In genomic region chr6:42898891-42899361, GRCh38 we compare ENCODE assay signal across 8 cellular contexts. TPM values are rescaled to one million over a fixed set of nuclear protein-coding genes. Genes with fewer than 3 reads are reported as not detected.
DNase-seq lines count a peak whose midpoint lies in the region; ATAC-seq and TF ChIP-seq lines count a peak whose summit lies in the region.

No MANE protein-coding gene starts in this region.

- no peaks in the 10 kb centered on the region for H3K9me2 ChIP-seq in neural cell (ENCODE audit: insufficient read depth, low read length)

- peak; percentile 75 for TF ChIP-seq RAD21 in neural cell (conservative IDR thresholded peaks at IDR 0.05)

- no peaks in the 10 kb centered on the region for H3K27me3 ChIP-seq in BLaER1 treated with 17β-estradiol and CSF1 and Interleukin-3, amounts not matched to agents 10 nM and 100 nM
- H3K27me3 ChIP-seq in neural cell (ENCODE audit: insufficient read depth, low read depth, low read length), result no peaks in the 10 kb centered on the region

- H3K36me3 ChIP-seq in BLaER1 treated with 17β-estradiol and CSF1 and Interleukin-3, amounts not matched to agents 10 nM and 100 nM, result no peaks in the 10 kb centered on the region
- H3K36me3 ChIP-seq in neural cell (ENCODE audit: insufficient read depth, low read length), result no peaks in the 10 kb centered on the region

- H2AFZ ChIP-seq in neural cell (ENCODE audit: low read depth, low read length), result no peak overlapping the region

- H3K9ac ChIP-seq in BLaER1 treated with 17β-estradiol and CSF1 and Interleukin-3, amounts not matched to agents 10 nM and 100 nM, result peak overlapping the region in 7 of 11 experiments; percentile 27 to 69 (median 45); a peak in 9 of 22 replicates
- peak overlapping the region; percentile 31 for H3K9ac ChIP-seq in neural cell (ENCODE audit: low read length)

- H3F3A ChIP-seq in neural cell (ENCODE audit: insufficient read depth, low read length, poor library complexity, severe bottlenecking), result no peaks in the 10 kb centered on the region

- TF ChIP-seq EP300 in neural cell (conservative IDR thresholded peaks at IDR 0.05; ENCODE audit: poor library complexity, severe bottlenecking), result no peak

- H3K27ac ChIP-seq in BLaER1 treated with 17β-estradiol and CSF1 and Interleukin-3, amounts not matched to agents 10 nM and 100 nM, result no peak overlapping the region
- no peak overlapping the region for H3K27ac ChIP-seq in neural cell (ENCODE audit: low read length)
- no peak overlapping the region for H3K27ac ChIP-seq in substantia nigra (ENCODE audit: low read depth, low read length, poor library complexity, severe bottlenecking)

- ATAC-seq in HG03045 (IDR thresholded peaks at IDR 0.05; ENCODE audit: unreplicated experiment), result no peak

- H4K20me1 ChIP-seq in BLaER1 treated with 17β-estradiol and CSF1 and Interleukin-3, amounts not matched to agents 10 nM and 100 nM, result no peaks in the 10 kb centered on the region
- no peaks in the 10 kb centered on the region for H4K20me1 ChIP-seq in neural cell (ENCODE audit: insufficient read depth)

- no peaks in the 10 kb centered on the region for H3K9me3 ChIP-seq in BLaER1 treated with 17β-estradiol and CSF1 and Interleukin-3, amounts not matched to agents 10 nM and 100 nM (replicated peaks in 1 of 11)
- no peaks in the 10 kb centered on the region for H3K9me3 ChIP-seq in neural cell (ENCODE audit: low read length)

- peaks cover 28 to 57% (median 54%) of the 10 kb centered on the region in 10 experiments for H3K4me1 ChIP-seq in BLaER1 treated with 17β-estradiol and CSF1 and Interleukin-3, amounts not matched to agents 10 nM and 100 nM

- TF ChIP-seq CTCF in epithelial cell of esophagus (IDR thresholded peaks at IDR 0.05; ENCODE audit: insufficient read depth, low read depth, low read length, missing control alignments) (peak; percentile 59), neural cell (IDR thresholded peaks at IDR 0.05; ENCODE audit: poor library complexity, severe bottlenecking) (peak; percentile 85)

- H3K4me2 ChIP-seq in BLaER1 treated with 17β-estradiol and CSF1 and Interleukin-3, amounts not matched to agents 10 nM and 100 nM, result peak overlapping the region in 8 of 11 experiments; percentile 20 to 94 (median 86); a peak in 14 of 22 replicates
- no peak overlapping the region for H3K4me2 ChIP-seq in neural cell (ENCODE audit: low read length)

- peak; percentile 88 for DNase-seq in HT-29 (ENCODE audit: low spot score)
- DNase-seq in NK-92 treated with Interleukin-12 subunit alpha and Interleukin-12 subunit beta, amount 100 ng/mL, for 24 hours (lab: John Stamatoyannopoulos, UW), result peak; percentile 41
- peak; percentile 38 to 54 for DNase-seq in activated CD8-positive, alpha-beta memory T cell treated with anti-CD3 and anti-CD28 coated beads for 1 hour (ENCODE audit: extremely low read depth in 1 of 2, low read depth in 1 of 2)
- DNase-seq in epithelial cell of esophagus (ENCODE audit: low read depth), result peak; percentile 66
- DNase-seq in substantia nigra (lab: John Stamatoyannopoulos, UW), result peak in 34 of 49 donors; percentile 12 to 76 (median 42)

- no peak overlapping the region for H3K4me3 ChIP-seq in BLaER1 treated with 17β-estradiol and CSF1 and Interleukin-3, amounts not matched to agents 10 nM and 100 nM
- H3K4me3 ChIP-seq in epithelial cell of esophagus (ENCODE audit: low read length), result no peak overlapping the region
- no peak overlapping the region for H3K4me3 ChIP-seq in neural cell (ENCODE audit: low read length)

- H3K79me2 ChIP-seq in neural cell (replicated peaks; ENCODE audit: insufficient read depth, low read length), result no peaks in the 10 kb centered on the region

TF ChIP-seq in neural cell, 6 proteins besides CTCF, POLR2A, EP300 and RAD21:
- TF ChIP-seq EZH2 (IDR thresholded peaks at IDR 0.05; ENCODE audit: borderline replicate concordance, insufficient read depth, low read length, poor library complexity, severe bottlenecking), result no peak
- TF ChIP-seq SMC3 (conservative IDR thresholded peaks at IDR 0.05; ENCODE audit: poor library complexity), result peak; percentile 83
- no peak for TF ChIP-seq POLR2AphosphoS5 (IDR thresholded peaks at IDR 0.05)

RNA-seq across cellular contexts. Expression of gene PTCRA, which starts 16.9 kb away (rescaled TPM):
- not detected in 2 replicates for total RNA-seq in HT-29 (2014; rRNA removed; shearing (Covaris generic))
- polyA plus RNA-seq in neural cell, result not detected in 2 replicates
- not detected in 2 replicates for polyA minus RNA-seq in neural cell

RNA-seq across cellular contexts. Expression of gene RPL7L1, which starts 19.5 kb away (rescaled TPM):
- total RNA-seq in HT-29 (2014; rRNA removed; shearing (Covaris generic)), result 63.6 and 67.1 TPM in 2 replicates
- 84.6 and 88.5 TPM in 2 replicates for polyA plus RNA-seq in neural cell
- polyA minus RNA-seq in neural cell, result 147 and 171 TPM in 2 replicates

RNA-seq across cellular contexts. Expression of gene CNPY3, which starts 30.4 kb away (rescaled TPM):
- total RNA-seq in HT-29 (2014; rRNA removed; shearing (Covaris generic)), result 50.2 and 54.5 TPM in 2 replicates
- polyA plus RNA-seq in neural cell, result 26.4 and 37.3 TPM in 2 replicates
- 20.8 and 23.6 TPM in 2 replicates for polyA minus RNA-seq in neural cell
